In genomic region chr17:79985951-79986391, GRCh38 we compare ENCODE assay signal across 15 cellular contexts.
"Had no signal": no experiment of that assay in that cellular context is flagged by ENCODE, and none has a peak within 500 bp of the region (broad histone marks: within the 10 kb centered on the region; RNA-seq: fewer than 3 reads in every experiment).

No MANE protein-coding gene starts in this region.

- H3K4me1 ChIP-seq: foreskin keratinocyte had no signal

- DNase-seq: activated effector memory CD4-positive, alpha-beta T cell treated with Interleukin-2 at 50 U/mL for 16 hours; esophagus squamous epithelium; foreskin keratinocyte; stimulated activated CD4-positive, alpha-beta T cell treated with anti-CD3 and anti-CD28 coated beads, Interleukin-12 subunit alpha, Interleukin-12 subunit beta, amount 100 ng/mL, for 4 hours; stimulated activated CD4-positive, alpha-beta T cell treated with anti-CD3 and anti-CD28 coated beads, Interleukin-2, amount 100 ng/mL, for 48 hours; stimulated activated CD8-positive, alpha-beta memory T cell treated with anti-CD3 and anti-CD28 coated beads, Interleukin-4, amount 100 ng/mL, for 48 hours; stimulated activated naive CD8-positive, alpha-beta T cell treated with anti-CD3 and anti-CD28 coated beads, Interleukin-15, Interleukin-2, amounts not matched to agents 100 U/mL and 50 U/mL, for 24 hours had no signal

- H3K4me3 ChIP-seq: esophagus squamous epithelium, left lung, neural progenitor cell, suprapubic skin had no signal

- H3K9me3 ChIP-seq: esophagus squamous epithelium, left lung, suprapubic skin had no signal

- H3K27ac ChIP-seq: esophagus squamous epithelium, foreskin keratinocyte, left lung, neural progenitor cell, suprapubic skin had no signal

- H3K9me3 Mint-ChIP-seq: neural progenitor cell; T-helper 2 cell treated with Interferon-gamma antibody and Interleukin-4, amounts not matched to agents 5 μg/mL and 100 μg/mL, for 36 hours; type B pancreatic cell had no signal

- H3K27ac Mint-ChIP-seq: activated naive CD8-positive, alpha-beta T cell; T-helper 2 cell treated with Interferon-gamma antibody and Interleukin-4, amounts not matched to agents 5 μg/mL and 100 μg/mL, for 36 hours; type B pancreatic cell had no signal

- FAIRE-seq: bronchial epithelial cell had no signal

- H3K4me3 Mint-ChIP-seq: activated naive CD8-positive, alpha-beta T cell; neural progenitor cell; T-helper 2 cell treated with Interferon-gamma antibody and Interleukin-4, amounts not matched to agents 5 μg/mL and 100 μg/mL, for 36 hours; type B pancreatic cell had no signal

- H3K27me3 ChIP-seq: foreskin keratinocyte, left lung, neural progenitor cell, suprapubic skin had no signal

- H3K36me3 Mint-ChIP-seq: activated naive CD8-positive, alpha-beta T cell; type B pancreatic cell had no signal

- ATAC-seq: activated CD4-positive, CD25-positive, alpha-beta regulatory T cell treated with anti-CD3 and anti-CD28 coated beads, Interleukin-2, amount 50 U/mL, for 24 hours; foreskin keratinocyte; stimulated activated naive CD8-positive, alpha-beta T cell treated with anti-CD3 and anti-CD28 coated beads, Interleukin-15, Interleukin-2, amounts not matched to agents 100 U/mL and 50 U/mL, for 24 hours had no signal

- H3K36me3 ChIP-seq: esophagus squamous epithelium, left lung, neural progenitor cell, suprapubic skin had no signal

- H3K27me3 Mint-ChIP-seq: activated naive CD8-positive, alpha-beta T cell; type B pancreatic cell had no signal
